ENCODE assay signal across 7 cellular contexts in the genomic region with DNA sequence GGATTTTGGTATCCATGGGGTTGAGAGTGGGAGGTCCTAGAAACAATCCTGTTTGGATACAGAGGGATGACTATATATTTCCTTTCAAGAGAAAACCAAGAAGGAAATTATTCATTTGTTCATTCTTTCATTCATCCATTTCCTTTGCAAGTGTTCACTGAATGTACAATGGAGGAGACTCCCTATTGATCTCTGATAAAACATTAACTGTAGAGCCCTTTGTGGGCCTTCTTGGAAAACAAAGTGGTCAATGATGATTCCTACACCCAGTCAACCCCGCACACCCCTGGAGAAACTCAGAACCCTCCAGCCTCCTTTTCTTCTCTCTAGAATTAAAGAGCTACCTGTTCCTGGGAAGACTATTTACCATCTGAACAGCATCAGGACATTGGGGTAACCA.
"Had no signal": no experiment of that assay in that cellular context is flagged by ENCODE, and none has a peak within 500 bp of the region (broad histone marks: within the 10 kb centered on the region; RNA-seq: fewer than 3 reads in every experiment).

No MANE protein-coding gene starts in this region.

- FAIRE-seq: HTR-8/SVneo, K562 had no signal

- ATAC-seq: K562 had no signal

- H3K4me2 ChIP-seq: KMS-11 had no signal

- H3K9ac ChIP-seq: KMS-11 had no signal

- H3K27ac ChIP-seq: HL-60, KMS-11 had no signal

- H3K4me3 ChIP-seq: K562 had no signal

- DNase-seq: IMR-90, KBM-7, KG1 had no signal
